Comparison of ENCODE assay signal across 21 cellular contexts in the genomic region with DNA sequence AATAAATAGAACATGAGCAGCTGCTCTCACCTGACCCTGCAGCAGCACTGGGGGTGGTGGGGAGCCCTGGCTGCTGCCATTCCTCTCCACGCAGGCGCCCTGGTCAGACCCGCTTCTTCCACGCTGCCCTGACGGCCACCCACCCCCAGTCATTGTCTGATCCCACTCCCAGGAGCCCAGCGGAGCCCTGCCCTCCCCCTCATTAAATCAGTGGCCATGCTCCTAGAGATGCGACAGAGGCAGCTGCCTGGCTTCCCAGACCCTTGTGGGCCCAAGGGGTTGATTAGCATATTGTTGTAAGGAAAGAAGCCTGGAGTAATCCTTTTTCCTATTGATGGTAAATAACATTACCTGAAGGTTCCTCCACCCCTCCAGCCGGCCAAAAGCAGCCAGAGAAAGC.
DNase-seq lines count a peak whose midpoint lies in the region; ATAC-seq and TF ChIP-seq lines count a peak whose summit lies in the region.
"Had no signal": no experiment of that assay in that cellular context is flagged by ENCODE, and none has a peak within 500 bp of the region (broad histone marks: within the 10 kb centered on the region; RNA-seq: fewer than 3 reads in every experiment).

No MANE protein-coding gene starts in this region.

- ATAC-seq in stimulated activated naive CD8-positive, alpha-beta T cell treated with anti-CD3 and anti-CD28 coated beads, Interleukin-15, amount 100 ng/mL, for 72 hours = no peak
- no peak for ATAC-seq in activated CD8-positive, alpha-beta T cell treated with anti-CD3 and anti-CD28 coated beads, Interleukin-2, amount 10 ng/mL, durations not matched to agents 7 days and 5 days
- ATAC-seq in T-cell (replicated peaks in 1 of 4) = no peak
- ATAC-seq in HG03457 (IDR thresholded peaks at IDR 0.05; ENCODE audit: unreplicated experiment) = no peak
- ATAC-seq: heart left ventricle had no signal

- H3K36me3 ChIP-seq in prostate gland = no peaks in the 10 kb centered on the region
- H3K36me3 ChIP-seq: heart left ventricle, suprapubic skin had no signal

- H3K4me3 ChIP-seq in prostate gland = no peak overlapping the region
- H3K4me3 ChIP-seq: GM12878, GM23248, heart left ventricle, suprapubic skin had no signal

- no peak for DNase-seq in stimulated activated naive CD8-positive, alpha-beta T cell treated with anti-CD3 and anti-CD28 coated beads, Interleukin-15, amount 100 ng/mL, for 72 hours
- DNase-seq in activated CD8-positive, alpha-beta T cell treated with anti-CD3 and anti-CD28 coated beads, Interleukin-2, amount 10 ng/mL, durations not matched to agents 7 days and 5 days = no peak
- DNase-seq in immature natural killer cell (no peak), prostate gland (ENCODE audit: low spot score) (no peak), globus pallidus (ENCODE audit: low spot score) (no peak), T-cell (no peak)
- DNase-seq: activated CD4-positive, alpha-beta T cell treated with anti-CD3 and anti-CD28 coated beads, Interleukin-2, amount 50 U/mL, for 4 hours; amniotic stem cell; central memory CD4-positive, alpha-beta T cell; effector CD4-positive, alpha-beta T cell; GDM1; GM23248; heart left ventricle; kidney; midbrain; NCI-H1092; NCI-H69 had no signal

- no peaks in the 10 kb centered on the region for H3K9me3 Mint-ChIP-seq in stimulated activated naive CD8-positive, alpha-beta T cell treated with anti-CD3 and anti-CD28 coated beads, Interleukin-15, Interleukin-2, amounts not matched to agents 100 ng/mL and 50 ng/mL, for 24 hours
- no peaks in the 10 kb centered on the region for H3K9me3 Mint-ChIP-seq in stimulated activated naive CD8-positive, alpha-beta T cell treated with anti-CD3 and anti-CD28 coated beads, Interleukin-15, amount 100 ng/mL, for 72 hours
- no peaks in the 10 kb centered on the region for H3K9me3 Mint-ChIP-seq in activated CD8-positive, alpha-beta T cell treated with anti-CD3 and anti-CD28 coated beads, Interleukin-2, amount 10 ng/mL, durations not matched to agents 7 days and 5 days (ENCODE audit: insufficient read depth)
- no peaks in the 10 kb centered on the region for H3K9me3 Mint-ChIP-seq in immature natural killer cell
- no peaks in the 10 kb centered on the region for H3K9me3 Mint-ChIP-seq in T-cell

- CTCF ChIA-PET in activated CD8-positive, alpha-beta T cell treated with anti-CD3 and anti-CD28 coated beads, Interleukin-2, amount 10 ng/mL, durations not matched to agents 7 days and 5 days (lab: Charles Lee) = no interaction called here
- CTCF ChIA-PET in T-cell (lab: Charles Lee) = interaction anchor here in 1 of 2 donors (0.7 kb wide), 1 partner anchor 27 kb away, joined by 3 read pairs; no protein-coding TSS in a partner anchor

- no peak for TF ChIP-seq CTCF in prostate gland (IDR thresholded peaks at IDR 0.05)

- 81% methylated on average over 8 of the region's 8 CpGs for WGBS in prostate gland

- peaks cover 60% of the 10 kb centered on the region for H3K4me1 Mint-ChIP-seq in stimulated activated naive CD8-positive, alpha-beta T cell treated with anti-CD3 and anti-CD28 coated beads, Interleukin-15, Interleukin-2, amounts not matched to agents 100 ng/mL and 50 ng/mL, for 24 hours (ENCODE audit: low read depth)
- peaks cover 72% of the 10 kb centered on the region for H3K4me1 Mint-ChIP-seq in stimulated activated naive CD8-positive, alpha-beta T cell treated with anti-CD3 and anti-CD28 coated beads, Interleukin-15, amount 100 ng/mL, for 72 hours
- peaks cover 69% of the 10 kb centered on the region for H3K4me1 Mint-ChIP-seq in activated CD8-positive, alpha-beta T cell treated with anti-CD3 and anti-CD28 coated beads, Interleukin-2, amount 10 ng/mL, durations not matched to agents 7 days and 5 days (ENCODE audit: low read depth)
- H3K4me1 Mint-ChIP-seq in immature natural killer cell (peaks cover 49 to 59% of the 10 kb centered on the region in 2 donors), T-cell (peaks cover 55 to 61% (median 57%) of the 10 kb centered on the region in 3 donors)

- intact Hi-C loops in prostate gland (cut with DNase I) = no loop called here

- H3K4me1 ChIP-seq in prostate gland (replicated peaks) = peaks cover 9% of the 10 kb centered on the region

- TF ChIP-seq POLR2A in prostate gland (IDR thresholded peaks at IDR 0.05) = no peak

- no peaks in the 10 kb centered on the region for H3K36me3 Mint-ChIP-seq in stimulated activated naive CD8-positive, alpha-beta T cell treated with anti-CD3 and anti-CD28 coated beads, Interleukin-15, Interleukin-2, amounts not matched to agents 100 ng/mL and 50 ng/mL, for 24 hours (ENCODE audit: low read depth)
- no peaks in the 10 kb centered on the region for H3K36me3 Mint-ChIP-seq in activated CD8-positive, alpha-beta T cell treated with anti-CD3 and anti-CD28 coated beads, Interleukin-2, amount 10 ng/mL, durations not matched to agents 7 days and 5 days (ENCODE audit: low read depth)
- H3K36me3 Mint-ChIP-seq in immature natural killer cell (no peaks in the 10 kb centered on the region), T-cell (no peaks in the 10 kb centered on the region)

- no peaks in the 10 kb centered on the region for H3K9me3 ChIP-seq in prostate gland
- H3K9me3 ChIP-seq: heart left ventricle, suprapubic skin had no signal

- peaks cover 3% of the 10 kb centered on the region for H3K27me3 ChIP-seq in prostate gland (replicated peaks; ENCODE audit: insufficient read depth)

- no peak overlapping the region for H3K4me3 Mint-ChIP-seq in stimulated activated naive CD8-positive, alpha-beta T cell treated with anti-CD3 and anti-CD28 coated beads, Interleukin-15, Interleukin-2, amounts not matched to agents 100 ng/mL and 50 ng/mL, for 24 hours
- H3K4me3 Mint-ChIP-seq in stimulated activated naive CD8-positive, alpha-beta T cell treated with anti-CD3 and anti-CD28 coated beads, Interleukin-15, amount 100 ng/mL, for 72 hours = peak overlapping the region in 1 of 2 donors; percentile 81
- H3K4me3 Mint-ChIP-seq in activated CD8-positive, alpha-beta T cell treated with anti-CD3 and anti-CD28 coated beads, Interleukin-2, amount 10 ng/mL, durations not matched to agents 7 days and 5 days = no peak overlapping the region
- H3K4me3 Mint-ChIP-seq in immature natural killer cell (no peak overlapping the region), T-cell (no peak overlapping the region)

- peak overlapping the region; percentile 88 for H3K27ac Mint-ChIP-seq in stimulated activated naive CD8-positive, alpha-beta T cell treated with anti-CD3 and anti-CD28 coated beads, Interleukin-15, Interleukin-2, amounts not matched to agents 100 ng/mL and 50 ng/mL, for 24 hours
- no peak overlapping the region for H3K27ac Mint-ChIP-seq in stimulated activated naive CD8-positive, alpha-beta T cell treated with anti-CD3 and anti-CD28 coated beads, Interleukin-15, amount 100 ng/mL, for 72 hours
- H3K27ac Mint-ChIP-seq in activated CD8-positive, alpha-beta T cell treated with anti-CD3 and anti-CD28 coated beads, Interleukin-2, amount 10 ng/mL, durations not matched to agents 7 days and 5 days = peak overlapping the region; percentile 40
- H3K27ac Mint-ChIP-seq in immature natural killer cell (peak overlapping the region; percentile 72 to 91 (median 84)), T-cell (peak overlapping the region in 1 of 2 donors; percentile 89)

- H3K27ac ChIP-seq in prostate gland = no peak overlapping the region
- H3K27ac ChIP-seq: GM23248, heart left ventricle, suprapubic skin had no signal

- peaks cover 17% of the 10 kb centered on the region for H3K27me3 Mint-ChIP-seq in stimulated activated naive CD8-positive, alpha-beta T cell treated with anti-CD3 and anti-CD28 coated beads, Interleukin-15, Interleukin-2, amounts not matched to agents 100 ng/mL and 50 ng/mL, for 24 hours
- peaks cover 28% of the 10 kb centered on the region for H3K27me3 Mint-ChIP-seq in stimulated activated naive CD8-positive, alpha-beta T cell treated with anti-CD3 and anti-CD28 coated beads, Interleukin-15, amount 100 ng/mL, for 72 hours
- peaks cover 38% of the 10 kb centered on the region for H3K27me3 Mint-ChIP-seq in activated CD8-positive, alpha-beta T cell treated with anti-CD3 and anti-CD28 coated beads, Interleukin-2, amount 10 ng/mL, durations not matched to agents 7 days and 5 days (ENCODE audit: low read depth)
- H3K27me3 Mint-ChIP-seq in immature natural killer cell (ENCODE audit: low read depth in 3 of 3) (peaks cover 4 to 11% (median 6%) of the 10 kb centered on the region in 3 donors), T-cell (peaks cover 6 to 9% of the 10 kb centered on the region in 2 donors)

- POLR2A ChIA-PET in activated CD8-positive, alpha-beta T cell treated with anti-CD3 and anti-CD28 coated beads, Interleukin-2, amount 10 ng/mL, durations not matched to agents 7 days and 5 days (lab: Charles Lee) = no interaction called here
- POLR2A ChIA-PET in T-cell (lab: Charles Lee) = interaction anchor here in 1 of 2 donors (0.5 kb wide), 1 partner anchor 256 kb away, joined by 5 read pairs; no protein-coding TSS in a partner anchor

Comparison
In these comparisons a context has a peak if more than half of its experiments do, and no peak if none do; other contexts are left out.
1. H3K27ac Mint-ChIP-seq: peak in stimulated activated naive CD8-positive, alpha-beta T cell treated with anti-CD3 and anti-CD28 coated beads, Interleukin-15, Interleukin-2, amounts not matched to agents 100 ng/mL and 50 ng/mL, for 24 hours (single experiment), activated CD8-positive, alpha-beta T cell treated with anti-CD3 and anti-CD28 coated beads, Interleukin-2, amount 10 ng/mL, durations not matched to agents 7 days and 5 days (single experiment) and immature natural killer cell (6 of 6); none in stimulated activated naive CD8-positive, alpha-beta T cell treated with anti-CD3 and anti-CD28 coated beads, Interleukin-15, amount 100 ng/mL, for 72 hours (0 of 2).